ENCODE assay signal across 17 cellular contexts in the genomic region with DNA sequence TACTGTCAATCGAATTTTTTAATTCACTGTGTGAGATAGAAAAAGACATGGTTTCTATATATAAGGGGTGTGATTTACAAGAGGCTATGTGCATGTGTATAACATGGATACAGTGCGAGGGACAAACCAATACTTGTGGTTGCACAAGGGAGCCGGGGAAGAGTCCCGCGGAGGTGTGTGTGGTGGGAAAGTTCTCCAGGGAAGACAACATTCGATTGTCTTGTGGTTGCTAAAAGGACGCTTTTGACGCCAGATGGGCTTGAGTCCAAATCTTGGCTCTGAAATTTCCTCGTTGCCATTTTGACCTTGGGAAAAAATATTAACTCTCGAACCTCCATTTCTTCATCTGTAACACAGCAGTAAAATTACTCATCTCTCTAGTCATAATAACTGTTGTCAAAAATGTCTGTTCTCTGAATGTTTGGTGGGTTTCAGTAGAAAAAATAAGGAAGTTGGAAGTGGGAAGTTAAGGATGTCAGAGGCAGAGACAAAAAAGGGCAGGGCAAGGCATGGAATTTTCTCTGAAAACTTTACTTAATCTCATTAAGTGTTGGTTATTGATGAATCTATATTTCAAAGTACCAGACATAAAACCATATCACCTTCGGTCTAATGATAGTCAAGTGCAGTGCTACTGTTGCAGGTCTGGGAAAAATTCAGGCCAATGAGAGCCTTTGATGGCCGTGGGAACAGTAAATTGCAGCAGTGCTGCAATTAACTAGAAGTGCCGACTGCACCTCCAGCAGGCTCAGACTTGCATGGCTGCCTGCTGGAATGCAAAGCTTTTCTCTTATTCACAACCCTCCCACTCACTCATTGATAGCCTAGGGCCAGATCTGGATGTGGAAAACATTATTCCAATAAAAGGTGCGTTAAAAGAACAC. TPM values are rescaled to one million over a fixed set of nuclear protein-coding genes. Genes with fewer than 3 reads are reported as not detected.
DNase-seq lines count a peak whose midpoint lies in the region; ATAC-seq and TF ChIP-seq lines count a peak whose summit lies in the region.
"Had no signal": no experiment of that assay in that cellular context is flagged by ENCODE, and none has a peak within 500 bp of the region (broad histone marks: within the 10 kb centered on the region; RNA-seq: fewer than 3 reads in every experiment).

No MANE protein-coding gene starts in this region.

- peaks cover 24% of the 10 kb centered on the region for H3K36me3 Mint-ChIP-seq in GM23338 (ENCODE audit: low read depth)
- H3K36me3 Mint-ChIP-seq: activated CD8-positive, alpha-beta memory T cell treated with anti-CD3 and anti-CD28 coated beads, Interleukin-2, amount 10 ng/mL, durations not matched to agents 7 days and 5 days; activated naive CD8-positive, alpha-beta T cell treated with anti-CD3 and anti-CD28 coated beads, Interleukin-2, amount 10 ng/mL, durations not matched to agents 7 days and 5 days had no signal

- H3F3A ChIP-seq in GM23338 (replicated peaks; ENCODE audit: low read depth), result no peaks in the 10 kb centered on the region

- no peak overlapping the region for H3K14ac ChIP-seq in neuronal stem cell (ENCODE audit: low read length)

- no peak overlapping the region for H2BK5ac ChIP-seq in neuronal stem cell (ENCODE audit: low read length)

- H3K4me2 ChIP-seq in GM23338, result no peak overlapping the region
- H3K4me2 ChIP-seq in neuronal stem cell (ENCODE audit: insufficient read depth, low read length, poor library complexity, severe bottlenecking), result no peak overlapping the region

- H3K27ac ChIP-seq in GM23338 (ENCODE audit: low read depth), result peak overlapping the region; percentile 67; the same call in 1 of the 2 replicates
- H3K27ac ChIP-seq in neuronal stem cell (replicated peaks; ENCODE audit: low read length), result no peak overlapping the region

- H3K9me3 ChIP-seq in neuronal stem cell (replicated peaks in 1 of 2; ENCODE audit: control insufficient read depth in 2 of 2, insufficient read depth in 1 of 2, low read depth in 1 of 2, low read length in 2 of 2), result no peaks in the 10 kb centered on the region

- WGBS in neuronal stem cell (ENCODE audit: extremely low coverage in 2 of 2, insufficient read length in 2 of 2, insufficient replicate concordance in 1 of 2), 2 donors, result no CpG with 5 or more reads among the region's 14 CpGs

- H3K4ac ChIP-seq in neuronal stem cell (ENCODE audit: low read length), result no peak overlapping the region

- H2BK120ac ChIP-seq in neuronal stem cell (ENCODE audit: low read depth, low read length), result no peak overlapping the region

- no peak overlapping the region for H3K9ac ChIP-seq in neuronal stem cell (ENCODE audit: low read depth, low read length, poor library complexity)

- H2BK15ac ChIP-seq in neuronal stem cell (ENCODE audit: low read length), result no peak overlapping the region

- H4K20me1 ChIP-seq in GM23338 (replicated peaks; ENCODE audit: insufficient read depth), result no peaks in the 10 kb centered on the region

- TF ChIP-seq CTCF in GM23338 (conservative IDR thresholded peaks at IDR 0.05; ENCODE audit: low read depth in 2 of 2) (no peak), epithelial cell of proximal tubule (conservative IDR thresholded peaks at IDR 0.05; ENCODE audit: low read depth, low read length) (no peak)

- H3K4me1 ChIP-seq in GM23338 (ENCODE audit: insufficient read depth), result peaks cover 52% of the 10 kb centered on the region
- H3K4me1 ChIP-seq in neuronal stem cell (ENCODE audit: control insufficient read depth in 2 of 2, insufficient read depth in 1 of 2, low read depth in 1 of 2, low read length in 2 of 2), result peaks cover 0 to 7% of the 10 kb centered on the region in 2 donors

- H3K4me3 Mint-ChIP-seq in GM23338, result no peak overlapping the region; the same call in 2 of the 3 replicates
- no peak overlapping the region for H3K4me3 Mint-ChIP-seq in stimulated activated naive CD8-positive, alpha-beta T cell treated with anti-CD3 and anti-CD28 coated beads, Interleukin-15, amount 100 ng/mL, for 72 hours
- H3K4me3 Mint-ChIP-seq: activated CD8-positive, alpha-beta memory T cell treated with anti-CD3 and anti-CD28 coated beads, Interleukin-2, amount 10 ng/mL, durations not matched to agents 7 days and 5 days; activated naive CD8-positive, alpha-beta T cell treated with anti-CD3 and anti-CD28 coated beads, Interleukin-2, amount 10 ng/mL, durations not matched to agents 7 days and 5 days had no signal

- no peaks in the 10 kb centered on the region for H3K79me1 ChIP-seq in neuronal stem cell (ENCODE audit: low read depth, low read length)

- H3K79me2 ChIP-seq in GM23338 (replicated peaks; ENCODE audit: insufficient read depth), result peaks cover 91% of the 10 kb centered on the region

- H4K91ac ChIP-seq in neuronal stem cell (ENCODE audit: low read depth, low read length, poor library complexity), result no peak overlapping the region

- H3K9me2 ChIP-seq in GM23338 (ENCODE audit: insufficient read depth), result 0 out of 2 replicates have a peak, but pooled peaks cover 4% of the 10 kb centered on the region

- H3K4me3 ChIP-seq in GM23338, result no peak overlapping the region
- H3K4me3 ChIP-seq in epithelial cell of proximal tubule (ENCODE audit: low read depth, low read length), result peak overlapping the region; percentile 19
- no peak overlapping the region for H3K4me3 ChIP-seq in neuronal stem cell (ENCODE audit: low read length in 2 of 2)
- H3K4me3 ChIP-seq: GM12878, lung had no signal

- no peaks in the 10 kb centered on the region for H3K36me3 ChIP-seq in GM23338 (ENCODE audit: insufficient read depth)
- H3K36me3 ChIP-seq in neuronal stem cell (replicated peaks in 1 of 2; ENCODE audit: control insufficient read depth in 2 of 2, insufficient read depth in 2 of 2, low read length in 2 of 2), result no peaks in the 10 kb centered on the region

- H2AFZ ChIP-seq in GM23338 (no peak overlapping the region), neuronal stem cell (ENCODE audit: low read length) (peak overlapping the region; percentile 62)

- peaks cover 75% of the 10 kb centered on the region for H3K4me1 Mint-ChIP-seq in GM23338
- no peaks in the 10 kb centered on the region for H3K4me1 Mint-ChIP-seq in stimulated activated naive CD8-positive, alpha-beta T cell treated with anti-CD3 and anti-CD28 coated beads, Interleukin-15, amount 100 ng/mL, for 72 hours
- H3K4me1 Mint-ChIP-seq: activated CD8-positive, alpha-beta memory T cell treated with anti-CD3 and anti-CD28 coated beads, Interleukin-2, amount 10 ng/mL, durations not matched to agents 7 days and 5 days; activated naive CD8-positive, alpha-beta T cell treated with anti-CD3 and anti-CD28 coated beads, Interleukin-2, amount 10 ng/mL, durations not matched to agents 7 days and 5 days had no signal

- H3K27me3 ChIP-seq in GM23338 (ENCODE audit: insufficient read depth) (no peaks in the 10 kb centered on the region), neuronal stem cell (ENCODE audit: control insufficient read depth in 3 of 3, insufficient read depth in 3 of 3, low read depth in 1 of 3, low read length in 3 of 3) (no peaks in the 10 kb centered on the region)

- peaks cover 7% of the 10 kb centered on the region for H3K9me3 Mint-ChIP-seq in GM23338
- H3K9me3 Mint-ChIP-seq in stimulated activated naive CD8-positive, alpha-beta T cell treated with anti-CD3 and anti-CD28 coated beads, Interleukin-15, amount 100 ng/mL, for 72 hours, result peaks cover 11 to 23% of the 10 kb centered on the region in 2 donors

- H4K8ac ChIP-seq in neuronal stem cell (ENCODE audit: low read depth, low read length), result no peak overlapping the region

- no peak overlapping the region for H3K18ac ChIP-seq in neuronal stem cell (ENCODE audit: low read length)

- H3K27ac Mint-ChIP-seq in GM23338, result peak overlapping the region; percentile 92
- no peak overlapping the region for H3K27ac Mint-ChIP-seq in stimulated activated naive CD8-positive, alpha-beta T cell treated with anti-CD3 and anti-CD28 coated beads, Interleukin-15, amount 100 ng/mL, for 72 hours
- H3K27ac Mint-ChIP-seq: activated CD8-positive, alpha-beta memory T cell treated with anti-CD3 and anti-CD28 coated beads, Interleukin-2, amount 10 ng/mL, durations not matched to agents 7 days and 5 days; activated naive CD8-positive, alpha-beta T cell treated with anti-CD3 and anti-CD28 coated beads, Interleukin-2, amount 10 ng/mL, durations not matched to agents 7 days and 5 days had no signal

- H2AK5ac ChIP-seq in neuronal stem cell (ENCODE audit: low read depth, low read length), result no peak overlapping the region

- H2BK12ac ChIP-seq in neuronal stem cell (ENCODE audit: low read length), result no peak overlapping the region

- peak; percentile 36 for ATAC-seq in GM23338
- no peak for ATAC-seq in HG03565 (IDR thresholded peaks at IDR 0.05; ENCODE audit: unreplicated experiment)
- ATAC-seq in stimulated activated naive CD8-positive, alpha-beta T cell treated with anti-CD3 and anti-CD28 coated beads, Interleukin-15, amount 100 ng/mL, for 72 hours, result no peak
- ATAC-seq: activated CD8-positive, alpha-beta memory T cell treated with anti-CD3 and anti-CD28 coated beads, Interleukin-2, amount 10 ng/mL, durations not matched to agents 7 days and 5 days; GM12878 had no signal

- peak; percentile 48 for DNase-seq in GM23338 (ENCODE audit: low spot score)
- peak; percentile 33 for DNase-seq in OCI-M1 (lab: John Stamatoyannopoulos, UW)
- DNase-seq in epithelial cell of proximal tubule (ENCODE audit: low read depth), result peak; percentile 61
- peak; percentile 14 for DNase-seq in neuronal stem cell (ENCODE audit: low spot score)
- no peak for DNase-seq in NCI-H128 (lab: John Stamatoyannopoulos, UW; ENCODE audit: unreplicated experiment)
- DNase-seq in stimulated activated CD4-positive, alpha-beta T cell treated with anti-CD3 and anti-CD28 coated beads, Interleukin-4, amount 100 ng/mL, for 24 hours, result no peak
- no peak for DNase-seq in stimulated activated naive CD8-positive, alpha-beta T cell treated with anti-CD3 and anti-CD28 coated beads, Interleukin-15, amount 100 ng/mL, for 72 hours
- DNase-seq: activated CD8-positive, alpha-beta memory T cell treated with anti-CD3 and anti-CD28 coated beads, Interleukin-2, amount 10 ng/mL, durations not matched to agents 7 days and 5 days; activated naive CD8-positive, alpha-beta T cell treated with anti-CD3 and anti-CD28 coated beads, Interleukin-2, amount 10 ng/mL, durations not matched to agents 7 days and 5 days; cortex of kidney; DMS79; NCI-H1092 treated with DMSO at 0.1 percent for 48 hours; NCI-H526; occipital lobe had no signal

- H3K27me3 Mint-ChIP-seq in GM23338 (ENCODE audit: insufficient read depth, low read depth, poor library complexity), result peaks cover 2% of the 10 kb centered on the region
- H3K27me3 Mint-ChIP-seq in stimulated activated naive CD8-positive, alpha-beta T cell treated with anti-CD3 and anti-CD28 coated beads, Interleukin-15, amount 100 ng/mL, for 72 hours, result peaks cover 10% of the 10 kb centered on the region
- H3K27me3 Mint-ChIP-seq: activated CD8-positive, alpha-beta memory T cell treated with anti-CD3 and anti-CD28 coated beads, Interleukin-2, amount 10 ng/mL, durations not matched to agents 7 days and 5 days; activated naive CD8-positive, alpha-beta T cell treated with anti-CD3 and anti-CD28 coated beads, Interleukin-2, amount 10 ng/mL, durations not matched to agents 7 days and 5 days had no signal

- no peak overlapping the region for H3K23ac ChIP-seq in neuronal stem cell (ENCODE audit: low read depth, low read length, poor library complexity)

RNA-seq across cellular contexts. Expression of a gene that starts 16.6 kb away (rescaled TPM):
- 18.8 and 19.4 TPM in 2 replicates for total RNA-seq in GM23338 (2014; rRNA removed; shearing (Covaris generic))
- polyA plus RNA-seq in GM23338 (2016; fragmentation: Nextera tagmentation; extraction: Ambion mirVana), result 12.6 and 13.5 TPM in 2 replicates
- 0.86 and 1.4 TPM in 2 replicates for total RNA-seq in epithelial cell of proximal tubule
- 16.4 TPM for polyA plus RNA-seq in neuronal stem cell (2013, experiment 1 of 2)
- 15.9 TPM for polyA plus RNA-seq in neuronal stem cell (2013, experiment 2 of 2)

Comparison
In these comparisons a context has a peak if more than half of its experiments do, and no peak if none do; other contexts are left out.
1. DNase-seq: peak in GM23338 (single experiment), OCI-M1 (single experiment), epithelial cell of proximal tubule (single experiment) and neuronal stem cell (single experiment); none in NCI-H128 (single experiment), stimulated activated CD4-positive, alpha-beta T cell treated with anti-CD3 and anti-CD28 coated beads, Interleukin-4, amount 100 ng/mL, for 24 hours (single experiment) and stimulated activated naive CD8-positive, alpha-beta T cell treated with anti-CD3 and anti-CD28 coated beads, Interleukin-15, amount 100 ng/mL, for 72 hours (0 of 2).